Comparison of ENCODE assay signal across 2 cellular contexts in the genomic region with DNA sequence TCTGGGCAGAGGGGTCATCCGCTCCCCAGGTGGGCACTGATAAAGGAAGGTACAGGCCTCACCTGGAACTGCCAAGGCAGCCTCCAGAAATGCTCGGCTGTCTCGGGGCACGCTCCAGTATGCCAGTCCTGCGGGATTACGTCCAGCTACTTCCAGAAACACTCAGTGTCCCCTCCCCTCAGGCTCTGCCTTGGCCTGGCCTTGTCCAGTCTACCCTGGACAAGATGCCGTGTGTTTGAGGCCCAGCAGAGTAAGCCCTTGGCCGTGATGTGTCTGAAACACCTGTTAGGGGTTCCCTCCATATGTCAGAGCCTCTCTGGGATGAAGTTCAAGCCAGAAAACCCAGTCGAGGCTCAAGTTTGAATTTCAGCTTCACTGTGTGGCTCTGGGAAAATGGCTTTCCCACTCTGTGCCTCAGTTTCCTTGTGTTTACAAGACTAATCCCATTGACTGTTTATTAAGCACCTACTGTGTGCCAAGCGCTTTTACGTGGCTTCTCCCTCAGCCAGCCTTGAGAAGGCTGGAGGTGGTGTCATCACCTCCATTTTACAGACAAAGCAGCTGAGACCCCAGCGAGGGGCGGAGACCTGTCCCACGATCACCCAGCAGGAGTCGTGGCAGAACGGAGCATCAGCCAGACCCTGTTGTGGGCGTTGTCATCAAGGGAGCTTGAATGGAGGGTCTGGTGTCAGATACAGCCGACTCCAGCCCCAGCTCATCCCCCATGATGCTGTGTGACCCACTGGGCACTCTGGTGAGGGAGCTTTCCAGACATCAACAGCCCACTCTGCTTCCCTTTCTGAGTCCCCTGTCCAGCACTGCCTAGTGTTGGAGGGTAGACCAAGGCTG.
TF ChIP-seq lines count a peak whose summit lies in the region.

No MANE protein-coding gene starts in this region.

TF ChIP-seq in SK-N-SH, 30 proteins besides CTCF, POLR2A, EP300 and RAD21 (continued from another document):
- TF ChIP-seq ZBTB33 (IDR thresholded peaks at IDR 0.05; ENCODE audit: borderline replicate concordance, low read depth) = no peak
- no peak for TF ChIP-seq IRF3 (IDR thresholded peaks at IDR 0.05; ENCODE audit: low read depth, low read length)
- no peak for TF ChIP-seq FOXM1 (IDR thresholded peaks at IDR 0.05; ENCODE audit: low read depth)
- no peak for TF ChIP-seq TCF12 (IDR thresholded peaks at IDR 0.05)
- TF ChIP-seq SIN3A (IDR thresholded peaks at IDR 0.05; ENCODE audit: borderline replicate concordance, low read depth, low read length) = no peak
- no peak for TF ChIP-seq ELF1 (IDR thresholded peaks at IDR 0.05)
- TF ChIP-seq JUND (IDR thresholded peaks at IDR 0.05) = no peak
- TF ChIP-seq FOXJ3 (CRISPR knock-in tag; IDR thresholded peaks at IDR 0.05) = no peak
- no peak for TF ChIP-seq YY1 (IDR thresholded peaks at IDR 0.05; ENCODE audit: low read depth)
- no peak for TF ChIP-seq MEF2A (IDR thresholded peaks at IDR 0.05; ENCODE audit: borderline replicate concordance, low read depth)
- TF ChIP-seq SMC3 (IDR thresholded peaks at IDR 0.05; ENCODE audit: low read depth, low read length) = no peak
- no peak for TF ChIP-seq TEAD4 (IDR thresholded peaks at IDR 0.05; ENCODE audit: borderline replicate concordance, insufficient read depth)
- TF ChIP-seq MXI1 (IDR thresholded peaks at IDR 0.05; ENCODE audit: low read depth, low read length) = no peak
- no peak for TF ChIP-seq RFX5 (IDR thresholded peaks at IDR 0.05; ENCODE audit: low read length)
- TF ChIP-seq GATA2 (CRISPR knock-in tag; IDR thresholded peaks at IDR 0.05) = no peak
- TF ChIP-seq NFIC (IDR thresholded peaks at IDR 0.05; ENCODE audit: borderline replicate concordance) = no peak

TF ChIP-seq in SK-N-SH treated with all-trans-retinoic acid at 6 μM for 48 hours, 23 proteins besides CTCF, POLR2A, EP300 and RAD21 (continued from another document):
- TF ChIP-seq POU6F1 (CRISPR knock-in tag; IDR thresholded peaks at IDR 0.05; ENCODE audit: borderline replicate concordance, low read depth) (no peak), ISL1 (CRISPR knock-in tag; IDR thresholded peaks at IDR 0.05) (no peak), PATZ1 (CRISPR knock-in tag; IDR thresholded peaks at IDR 0.05; ENCODE audit: borderline replicate concordance) (no peak), PPARA (CRISPR knock-in tag; IDR thresholded peaks at IDR 0.05; ENCODE audit: borderline replicate concordance) (no peak), OSR1 (CRISPR knock-in tag; IDR thresholded peaks at IDR 0.05) (no peak), ZNF565 (CRISPR knock-in tag; conservative IDR thresholded peaks at IDR 0.05; ENCODE audit: low read depth) (no peak), ARNTL (CRISPR knock-in tag; IDR thresholded peaks at IDR 0.05; ENCODE audit: borderline replicate concordance, low read depth) (no peak), TOX (CRISPR knock-in tag; IDR thresholded peaks at IDR 0.05; ENCODE audit: borderline replicate concordance) (no peak), ZFP30 (CRISPR knock-in tag; IDR thresholded peaks at IDR 0.05) (no peak), ZC3H10 (CRISPR knock-in tag; IDR thresholded peaks at IDR 0.05) (no peak), ESRRG (CRISPR knock-in tag; IDR thresholded peaks at IDR 0.05) (no peak), BACH2 (CRISPR knock-in tag; IDR thresholded peaks at IDR 0.05; ENCODE audit: borderline replicate concordance) (no peak)
- TF ChIP-seq, protein P1, sequence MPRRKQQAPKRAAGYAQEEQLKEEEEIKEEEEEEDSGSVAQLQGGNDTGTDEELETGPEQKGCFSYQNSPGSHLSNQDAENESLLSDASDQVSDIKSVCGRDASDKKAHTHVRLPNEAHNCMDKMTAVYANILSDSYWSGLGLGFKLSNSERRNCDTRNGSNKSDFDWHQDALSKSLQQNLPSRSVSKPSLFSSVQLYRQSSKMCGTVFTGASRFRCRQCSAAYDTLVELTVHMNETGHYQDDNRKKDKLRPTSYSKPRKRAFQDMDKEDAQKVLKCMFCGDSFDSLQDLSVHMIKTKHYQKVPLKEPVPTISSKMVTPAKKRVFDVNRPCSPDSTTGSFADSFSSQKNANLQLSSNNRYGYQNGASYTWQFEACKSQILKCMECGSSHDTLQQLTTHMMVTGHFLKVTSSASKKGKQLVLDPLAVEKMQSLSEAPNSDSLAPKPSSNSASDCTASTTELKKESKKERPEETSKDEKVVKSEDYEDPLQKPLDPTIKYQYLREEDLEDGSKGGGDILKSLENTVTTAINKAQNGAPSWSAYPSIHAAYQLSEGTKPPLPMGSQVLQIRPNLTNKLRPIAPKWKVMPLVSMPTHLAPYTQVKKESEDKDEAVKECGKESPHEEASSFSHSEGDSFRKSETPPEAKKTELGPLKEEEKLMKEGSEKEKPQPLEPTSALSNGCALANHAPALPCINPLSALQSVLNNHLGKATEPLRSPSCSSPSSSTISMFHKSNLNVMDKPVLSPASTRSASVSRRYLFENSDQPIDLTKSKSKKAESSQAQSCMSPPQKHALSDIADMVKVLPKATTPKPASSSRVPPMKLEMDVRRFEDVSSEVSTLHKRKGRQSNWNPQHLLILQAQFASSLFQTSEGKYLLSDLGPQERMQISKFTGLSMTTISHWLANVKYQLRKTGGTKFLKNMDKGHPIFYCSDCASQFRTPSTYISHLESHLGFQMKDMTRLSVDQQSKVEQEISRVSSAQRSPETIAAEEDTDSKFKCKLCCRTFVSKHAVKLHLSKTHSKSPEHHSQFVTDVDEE (CRISPR knock-in tag; IDR thresholded peaks at IDR 0.05) = no peak
- TF ChIP-seq, protein P2, sequence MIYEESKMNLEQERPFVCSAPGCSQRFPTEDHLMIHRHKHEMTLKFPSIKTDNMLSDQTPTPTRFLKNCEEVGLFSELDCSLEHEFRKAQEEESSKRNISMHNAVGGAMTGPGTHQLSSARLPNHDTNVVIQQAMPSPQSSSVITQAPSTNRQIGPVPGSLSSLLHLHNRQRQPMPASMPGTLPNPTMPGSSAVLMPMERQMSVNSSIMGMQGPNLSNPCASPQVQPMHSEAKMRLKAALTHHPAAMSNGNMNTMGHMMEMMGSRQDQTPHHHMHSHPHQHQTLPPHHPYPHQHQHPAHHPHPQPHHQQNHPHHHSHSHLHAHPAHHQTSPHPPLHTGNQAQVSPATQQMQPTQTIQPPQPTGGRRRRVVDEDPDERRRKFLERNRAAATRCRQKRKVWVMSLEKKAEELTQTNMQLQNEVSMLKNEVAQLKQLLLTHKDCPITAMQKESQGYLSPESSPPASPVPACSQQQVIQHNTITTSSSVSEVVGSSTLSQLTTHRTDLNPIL (CRISPR knock-in tag; IDR thresholded peaks at IDR 0.05; ENCODE audit: low read depth) = no peak
- TF ChIP-seq, protein P3, sequence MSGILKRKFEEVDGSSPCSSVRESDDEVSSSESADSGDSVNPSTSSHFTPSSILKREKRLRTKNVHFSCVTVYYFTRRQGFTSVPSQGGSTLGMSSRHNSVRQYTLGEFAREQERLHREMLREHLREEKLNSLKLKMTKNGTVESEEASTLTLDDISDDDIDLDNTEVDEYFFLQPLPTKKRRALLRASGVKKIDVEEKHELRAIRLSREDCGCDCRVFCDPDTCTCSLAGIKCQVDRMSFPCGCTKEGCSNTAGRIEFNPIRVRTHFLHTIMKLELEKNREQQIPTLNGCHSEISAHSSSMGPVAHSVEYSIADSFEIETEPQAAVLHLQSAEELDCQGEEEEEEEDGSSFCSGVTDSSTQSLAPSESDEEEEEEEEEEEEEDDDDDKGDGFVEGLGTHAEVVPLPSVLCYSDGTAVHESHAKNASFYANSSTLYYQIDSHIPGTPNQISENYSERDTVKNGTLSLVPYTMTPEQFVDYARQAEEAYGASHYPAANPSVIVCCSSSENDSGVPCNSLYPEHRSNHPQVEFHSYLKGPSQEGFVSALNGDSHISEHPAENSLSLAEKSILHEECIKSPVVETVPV (CRISPR knock-in tag; IDR thresholded peaks at IDR 0.05) = no peak
